ENCODE assay signal across 9 cellular contexts in the genomic region with DNA sequence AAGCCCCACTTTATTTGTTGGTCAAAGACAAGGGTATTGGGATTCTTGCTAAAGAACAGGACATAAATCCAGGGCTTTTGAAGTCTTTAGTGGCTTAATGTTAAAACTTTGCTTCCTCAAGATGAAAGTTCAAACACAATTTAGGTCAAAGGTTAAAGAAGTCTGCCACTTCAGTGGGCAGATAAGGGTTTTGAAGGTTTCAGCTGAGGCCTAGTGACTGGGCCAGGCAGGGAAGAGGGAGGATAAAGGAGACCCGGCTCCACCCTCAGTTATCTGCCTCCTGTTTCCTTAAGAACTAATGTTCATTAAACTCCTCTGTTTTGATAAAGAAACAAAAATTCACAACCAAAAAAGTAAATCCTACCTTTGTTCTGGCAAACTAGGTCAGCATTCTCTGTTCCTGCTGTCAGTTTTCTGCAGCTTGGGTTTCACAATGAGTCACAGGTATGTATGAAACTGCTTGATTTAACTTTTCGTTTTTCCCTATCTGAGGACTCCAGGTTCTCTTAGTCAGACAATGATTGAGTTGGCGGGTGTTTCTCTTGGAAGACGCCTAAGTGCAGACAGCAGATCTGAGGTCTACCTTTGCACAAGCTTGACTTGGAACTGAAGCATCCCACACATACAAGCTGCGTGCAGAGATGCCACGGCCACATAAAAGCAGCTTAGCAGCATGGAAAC.
DNase-seq lines count a peak whose midpoint lies in the region; ATAC-seq and TF ChIP-seq lines count a peak whose summit lies in the region.
"Had no signal": no experiment of that assay in that cellular context is flagged by ENCODE, and none has a peak within 500 bp of the region (broad histone marks: within the 10 kb centered on the region; RNA-seq: fewer than 3 reads in every experiment).

No MANE protein-coding gene starts in this region.

- H3K36me3 ChIP-seq in mammary epithelial cell (ENCODE audit: insufficient read depth, low read length): no peaks in the 10 kb centered on the region
- H3K36me3 ChIP-seq: neutrophil had no signal

- 71% methylated on average over 6 of the region's 6 CpGs for WGBS in mammary epithelial cell (ENCODE audit: low coverage, missing lambda C conversion rate)

- H3K79me2 ChIP-seq in mammary epithelial cell (ENCODE audit: insufficient read depth, low read length): no peaks in the 10 kb centered on the region

- H3K4me1 ChIP-seq in mammary epithelial cell (ENCODE audit: insufficient read depth, low read length): no peaks in the 10 kb centered on the region

- in situ Hi-C loops in mammary epithelial cell (cut with MboI; ENCODE audit: low sequenced_read_pairs in 2 of 2) (no loop called here), G401 (cut with HindIII; ENCODE audit: low sequenced_read_pairs) (no loop called here)

- ATAC-seq in GM21390 (IDR thresholded peaks at IDR 0.05; ENCODE audit: unreplicated experiment) (peak; percentile 97), HG03521 (IDR thresholded peaks at IDR 0.05; ENCODE audit: unreplicated experiment) (peak; percentile 68), natural killer cell (no peak)

- no peak overlapping the region for H3K9ac ChIP-seq in mammary epithelial cell (ENCODE audit: insufficient read depth, low read length)

- dilution Hi-C loops in mammary epithelial cell (cut with HindIII; ENCODE audit: low sequenced_read_pairs): no loop called here

- no peaks in the 10 kb centered on the region for H3K27me3 ChIP-seq in mammary epithelial cell (ENCODE audit: insufficient read depth, low read length)

- TF ChIP-seq CTCF in GM12865 (IDR thresholded peaks at IDR 0.05; ENCODE audit: insufficient read depth, low read depth, low read length, missing control alignments): no peak
- TF ChIP-seq CTCF in mammary epithelial cell (conservative IDR thresholded peaks at IDR 0.05 in 1 of 2, IDR thresholded peaks at IDR 0.05 in 1 of 2; ENCODE audit: extremely low read depth in 1 of 2, insufficient read depth in 1 of 2, low read depth in 1 of 2, low read length in 2 of 2): no peak
- TF ChIP-seq CTCF in natural killer cell (IDR thresholded peaks at IDR 0.05): no peak

- no peak overlapping the region for H2AFZ ChIP-seq in mammary epithelial cell (ENCODE audit: low read depth, low read length)

- BruUV-seq in mammary epithelial cell (replicated peaks; lab: Mats Ljungman, UMichigan): no TSS peak

- H3K27me3 Mint-ChIP-seq in natural killer cell (ENCODE audit: low read depth in 2 of 2): peaks cover 8 to 13% of the 10 kb centered on the region in 2 donors

- no peaks in the 10 kb centered on the region for H3K9me3 ChIP-seq in mammary epithelial cell (replicated peaks; ENCODE audit: insufficient read depth, low read length)
- H3K9me3 ChIP-seq: neutrophil had no signal

- H3K9me3 Mint-ChIP-seq in natural killer cell: no peaks in the 10 kb centered on the region

- no peaks in the 10 kb centered on the region for H3K4me1 Mint-ChIP-seq in natural killer cell

- CTCF ChIA-PET in mammary epithelial cell (lab: Charles Lee; ENCODE audit: low non-redundant PET): no interaction called here

- H3K36me3 Mint-ChIP-seq in natural killer cell: no peaks in the 10 kb centered on the region

- DNase-seq in GM12865 (ENCODE audit: low read depth): peak; percentile 79
- peak; percentile 64 for DNase-seq in mammary epithelial cell
- DNase-seq in superior temporal gyrus (ENCODE audit: extremely low spot score): peak; percentile 45
- DNase-seq in natural killer cell: no peak
- no peak for DNase-seq in G401 (ENCODE audit: low spot score)
- no peak for DNase-seq in NCI-H510A treated with DMSO at 0.1 percent for 48 hours (lab: John Stamatoyannopoulos, UW)

- H4K20me1 ChIP-seq in mammary epithelial cell (ENCODE audit: insufficient read depth, low read length): no peaks in the 10 kb centered on the region

- no peak overlapping the region for H3K27ac ChIP-seq in mammary epithelial cell (ENCODE audit: insufficient read depth, low read depth, low read length)
- H3K27ac ChIP-seq: neutrophil had no signal

- H3K27ac Mint-ChIP-seq in natural killer cell: no peak overlapping the region

- no peak overlapping the region for H3K4me2 ChIP-seq in mammary epithelial cell (ENCODE audit: insufficient read depth, low read depth, low read length)

- no peak overlapping the region for H3K4me3 ChIP-seq in GM12865 (ENCODE audit: low read depth, low read length)
- H3K4me3 ChIP-seq in mammary epithelial cell (replicated peaks in 1 of 3; ENCODE audit: insufficient read depth in 1 of 3, low read depth in 2 of 3, low read length in 3 of 3): no peak overlapping the region

- H3K4me3 Mint-ChIP-seq in natural killer cell: no peak overlapping the region

- intact Hi-C loops in mammary epithelial cell (cut with micrococcal nuclease) (loop anchor here (10.0 kb wide), 1 partner anchor 506 kb away; no protein-coding TSS in a partner anchor), natural killer cell (cut with micrococcal nuclease) (no loop called here)

Comparison
In these comparisons a context has a peak if more than half of its experiments do, and no peak if none do; other contexts are left out.
1. DNase-seq: peak in GM12865 (single experiment), mammary epithelial cell (single experiment) and superior temporal gyrus (single experiment); none in natural killer cell (single experiment), G401 (single experiment) and NCI-H510A treated with DMSO at 0.1 percent for 48 hours (single experiment).
2. ATAC-seq: peak in GM21390 (single experiment) and HG03521 (single experiment); none in natural killer cell (0 of 3).